Comparison of ENCODE assay signal across 8 cellular contexts in the genomic region with DNA sequence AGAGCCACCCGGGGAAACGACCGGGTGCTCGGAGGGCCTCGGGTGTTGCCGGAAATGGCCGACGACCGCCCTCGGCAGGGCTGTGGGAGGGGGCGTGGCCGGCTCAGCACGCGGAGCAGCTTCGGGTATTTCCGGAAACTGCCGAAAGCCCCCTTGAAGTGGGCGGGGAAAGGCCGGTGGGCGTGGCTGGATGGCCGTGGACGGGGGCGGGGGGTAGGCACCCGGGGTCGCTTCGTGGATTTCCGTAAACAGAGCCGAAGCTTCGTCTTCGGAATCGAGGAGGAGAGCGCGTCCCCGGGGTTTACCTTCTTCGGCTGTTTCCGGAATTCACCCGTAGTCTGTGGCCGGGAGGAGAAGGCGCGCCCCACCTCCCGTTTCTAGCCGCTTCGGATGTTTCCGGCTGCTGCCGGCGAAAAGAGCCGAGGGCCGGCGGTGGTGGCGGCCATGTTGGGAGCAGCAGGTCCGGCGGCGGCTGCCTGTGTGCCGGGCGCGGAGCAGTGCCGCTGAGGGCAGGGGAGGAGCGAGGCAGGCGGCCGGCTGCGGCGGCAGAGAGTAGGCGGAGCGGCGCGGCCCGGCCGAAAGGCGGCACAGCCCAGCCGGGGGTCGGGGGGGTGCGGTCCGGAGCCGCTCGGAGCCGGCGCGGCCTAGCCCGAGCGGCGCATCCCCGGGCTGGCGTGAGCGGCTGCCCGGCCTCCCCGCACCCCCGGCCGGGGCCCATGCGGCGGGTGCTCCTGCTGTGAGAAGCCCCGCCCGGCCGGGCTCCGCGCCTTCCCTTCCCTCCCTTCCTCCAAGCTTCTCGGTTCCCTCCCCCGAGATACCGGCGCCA. TPM values are rescaled to one million over a fixed set of nuclear protein-coding genes. Genes with fewer than 3 reads are reported as not detected.
DNase-seq lines count a peak whose midpoint lies in the region; TF ChIP-seq lines count a peak whose summit lies in the region.

A gene (plus strand): TSS at position 429 of the 826 bp plus-strand sequence. CDS start 397 bp downstream, at position 826.

- POLR2A ChIA-PET in activated CD8-positive, alpha-beta memory T cell treated with anti-CD3 and anti-CD28 coated beads for 36 hours (lab: Charles Lee): interaction anchor here (0.6 to 1.0 kb wide), 5 partner anchors 27 to 1252 kb away, joined by 3 to 5 read pairs (median 3); a partner anchor contains a TSS

- CTCF ChIA-PET in activated CD8-positive, alpha-beta memory T cell treated with anti-CD3 and anti-CD28 coated beads for 36 hours (lab: Charles Lee): interaction anchor here (0.7 to 4.1 kb wide), 20 partner anchors 10 to 310 kb away, joined by 3 to 63 read pairs (median 4); a partner anchor contains a TSS

- DNase-seq in CMK (ENCODE audit: low read depth) (peak; percentile 80), GM20000 (ENCODE audit: low spot score) (peak; percentile 97), HT-29 (ENCODE audit: low spot score) (peak; percentile 98), NOMO-1 (lab: John Stamatoyannopoulos, UW; ENCODE audit: unreplicated experiment in 2 of 2) (peak; percentile 99), lung microvascular endothelial cell (ENCODE audit: low read depth in 2 of 2) (peak; percentile 97 to 98)
- DNase-seq in effector CD8-positive, alpha-beta T cell (lab: John Stamatoyannopoulos, UW): peak; percentile 100
- peak; percentile 98 to 100 (median 100) for DNase-seq in stimulated activated CD4-positive, alpha-beta T cell treated with anti-CD3 and anti-CD28 coated beads, TNF-alpha, amount 100 ng/mL, for 48 hours (ENCODE audit: low read depth in 3 of 3)

- TF ChIP-seq CTCF in GM20000 (IDR thresholded peaks at IDR 0.05; ENCODE audit: extremely low read depth, missing control alignments): no peak

RNA-seq across cellular contexts. Expression of the gene that starts here (rescaled TPM):
- total RNA-seq in HT-29 (2014; rRNA removed; shearing (Covaris generic)): 75.6 and 96.1 TPM in 2 replicates
- total RNA-seq in activated CD8-positive, alpha-beta memory T cell treated with anti-CD3 and anti-CD28 coated beads for 36 hours: 10 to 100 TPM; 31.5 to 33.5 TPM
- 6.8 and 9.9 TPM in 2 replicates for total RNA-seq in lung microvascular endothelial cell

Comparison
In these comparisons a context has a peak if more than half of its experiments do, and no peak if none do; other contexts are left out.
1. Peak in every context shown above with its lines: DNase-seq.